8 cellular contexts compared by ENCODE assay signal in the genomic region with DNA sequence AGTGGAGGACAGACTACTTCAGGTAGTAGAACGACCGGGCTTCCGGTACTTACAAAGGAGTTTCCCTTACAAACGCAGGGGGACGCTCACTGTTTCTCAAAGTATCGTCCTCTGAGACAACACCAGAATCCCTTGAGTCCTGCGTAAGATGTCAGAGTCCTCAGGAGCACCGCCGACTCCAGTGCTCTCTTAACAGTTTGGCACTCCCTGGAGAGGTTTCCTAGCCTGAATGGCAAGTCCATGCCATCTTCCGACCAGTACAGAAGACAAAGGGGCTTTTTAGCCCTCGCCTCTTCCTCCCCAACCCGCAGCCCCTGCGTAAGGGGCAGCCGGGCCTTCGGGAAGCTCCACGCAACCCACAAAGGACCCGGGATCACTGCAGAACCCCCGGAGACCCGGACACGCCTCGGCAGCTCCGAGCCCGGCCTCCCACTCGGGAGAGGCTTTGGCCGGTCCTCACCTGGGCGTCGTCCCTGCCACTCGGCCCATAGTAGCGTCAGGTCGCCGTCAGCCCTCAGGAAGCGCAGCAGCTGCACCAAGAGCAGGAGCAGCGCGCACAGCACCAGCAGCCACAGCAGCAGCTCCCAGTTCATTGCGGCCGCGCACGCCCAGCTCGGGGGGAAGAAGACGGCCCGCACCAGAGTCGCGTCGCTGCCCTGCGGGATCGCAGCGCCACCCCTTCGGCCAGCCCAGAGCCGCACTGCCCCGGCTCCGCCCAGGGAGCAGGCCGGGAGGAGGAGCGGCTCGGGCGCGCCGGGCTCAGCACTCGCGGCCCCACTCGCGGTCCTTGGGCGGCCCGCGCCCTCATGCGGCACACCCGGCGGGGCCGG. TPM values are rescaled to one million over a fixed set of nuclear protein-coding genes. Genes with fewer than 3 reads are reported as not detected.
A peak's percentile ranks its signal among the peaks of the same experiment; 100 is the strongest.
DNase-seq lines count a peak whose midpoint lies in the region; ATAC-seq and TF ChIP-seq lines count a peak whose summit lies in the region.

A gene with protein sequence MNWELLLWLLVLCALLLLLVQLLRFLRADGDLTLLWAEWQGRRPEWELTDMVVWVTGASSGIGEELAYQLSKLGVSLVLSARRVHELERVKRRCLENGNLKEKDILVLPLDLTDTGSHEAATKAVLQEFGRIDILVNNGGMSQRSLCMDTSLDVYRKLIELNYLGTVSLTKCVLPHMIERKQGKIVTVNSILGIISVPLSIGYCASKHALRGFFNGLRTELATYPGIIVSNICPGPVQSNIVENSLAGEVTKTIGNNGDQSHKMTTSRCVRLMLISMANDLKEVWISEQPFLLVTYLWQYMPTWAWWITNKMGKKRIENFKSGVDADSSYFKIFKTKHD (minus strand): TSS at position 682 of the 830 bp plus-strand sequence. CDS start 89 bp downstream, at position 593.

- H3K27ac ChIP-seq in KOPT-K1 (ENCODE audit: low read depth, low read length, poor library complexity, severe bottlenecking) (peak within 1 kb of the TSS; percentile 79), osteoblast (ENCODE audit: low read depth, low read length) (peak within 1 kb of the TSS; percentile 54), thoracic aorta (peak within 1 kb of the TSS; percentile 80 to 95)

- H3K4me3 Mint-ChIP-seq in activated naive CD4-positive, alpha-beta T cell treated with anti-CD3 and anti-CD28 coated beads, Interleukin-2, amount 10 ng/mL, durations not matched to agents 7 days and 5 days, result peak within 1 kb of the TSS; percentile 95

- no peaks in the 10 kb centered on the region for H3K27me3 ChIP-seq in osteoblast (ENCODE audit: insufficient read depth, low read length)
- no peaks in the 10 kb centered on the region for H3K27me3 ChIP-seq in thoracic aorta (replicated peaks; ENCODE audit: insufficient read depth)

- H4K20me1 ChIP-seq in osteoblast (ENCODE audit: insufficient read depth, low read length), result no peaks in the 10 kb centered on the region

- no peaks in the 10 kb centered on the region for H3K9me3 Mint-ChIP-seq in activated naive CD4-positive, alpha-beta T cell treated with anti-CD3 and anti-CD28 coated beads, Interleukin-2, amount 10 ng/mL, durations not matched to agents 7 days and 5 days

- H3K36me3 ChIP-seq in KOPT-K1 (ENCODE audit: insufficient read depth, low read length) (no peaks in the 10 kb centered on the region), osteoblast (ENCODE audit: insufficient read depth, low read length) (no peaks in the 10 kb centered on the region), thoracic aorta (no peaks in the 10 kb centered on the region)

- H3K36me3 Mint-ChIP-seq in activated naive CD4-positive, alpha-beta T cell treated with anti-CD3 and anti-CD28 coated beads, Interleukin-2, amount 10 ng/mL, durations not matched to agents 7 days and 5 days, result peaks cover 10% of the 10 kb centered on the region

- H2AFZ ChIP-seq in osteoblast (ENCODE audit: low read length), result peak within 1 kb of the TSS; percentile 90

- DNase-seq in ELR (ENCODE audit: low read depth) (peak; percentile 86), SK-N-DZ (ENCODE audit: low spot score) (peak; percentile 78), glomerular endothelial cell (ENCODE audit: extremely low read depth, low read depth, low spot score) (no peak), osteoblast (ENCODE audit: insufficient read length, low spot score, missing footprints) (peak; percentile 96), thoracic aorta (ENCODE audit: low spot score) (peak; percentile 25)
- DNase-seq in activated naive CD4-positive, alpha-beta T cell treated with anti-CD3 and anti-CD28 coated beads, Interleukin-2, amount 10 ng/mL, durations not matched to agents 7 days and 5 days, result peak; percentile 67

- peaks cover 9% of the 10 kb centered on the region for H3K4me1 ChIP-seq in osteoblast (ENCODE audit: insufficient read depth, low read length)
- peaks cover 24 to 42% of the 10 kb centered on the region in 2 donors for H3K4me1 ChIP-seq in thoracic aorta (ENCODE audit: control insufficient read depth in 1 of 2, low read depth in 2 of 2)

- ATAC-seq in GM21786 (IDR thresholded peaks at IDR 0.05; ENCODE audit: unreplicated experiment), result peak; percentile 77
- peak; percentile 81 for ATAC-seq in thoracic aorta (ENCODE audit: insufficient number of reproducible peaks, low FRiP score, low read depth)

- peaks cover 5% of the 10 kb centered on the region for H3K27me3 Mint-ChIP-seq in activated naive CD4-positive, alpha-beta T cell treated with anti-CD3 and anti-CD28 coated beads, Interleukin-2, amount 10 ng/mL, durations not matched to agents 7 days and 5 days

- H3K4me1 Mint-ChIP-seq in activated naive CD4-positive, alpha-beta T cell treated with anti-CD3 and anti-CD28 coated beads, Interleukin-2, amount 10 ng/mL, durations not matched to agents 7 days and 5 days, result peaks cover 29% of the 10 kb centered on the region

- H3K27ac Mint-ChIP-seq in activated naive CD4-positive, alpha-beta T cell treated with anti-CD3 and anti-CD28 coated beads, Interleukin-2, amount 10 ng/mL, durations not matched to agents 7 days and 5 days, result peak within 1 kb of the TSS; percentile 95

- no peaks in the 10 kb centered on the region for H3K9me3 ChIP-seq in KOPT-K1 (ENCODE audit: insufficient read depth, low read length, poor library complexity, severe bottlenecking)
- no peaks in the 10 kb centered on the region for H3K9me3 ChIP-seq in osteoblast (ENCODE audit: low read depth, low read length)
- H3K9me3 ChIP-seq in thoracic aorta, result no peaks in the 10 kb centered on the region

- H3K4me2 ChIP-seq in osteoblast (ENCODE audit: insufficient read depth, low read length), result peak within 1 kb of the TSS; percentile 88

- peak within 1 kb of the TSS; percentile 86 for H3K4me3 ChIP-seq in osteoblast (ENCODE audit: insufficient read depth, low read length)
- H3K4me3 ChIP-seq in thoracic aorta, result peak within 1 kb of the TSS; percentile 96

- H3K79me2 ChIP-seq in osteoblast (ENCODE audit: insufficient read depth, low read length), result peaks cover 18% of the 10 kb centered on the region

- TF ChIP-seq CTCF in osteoblast (IDR thresholded peaks at IDR 0.05; ENCODE audit: extremely low read depth, low read depth, low read length) (peak; percentile 49), thoracic aorta (IDR thresholded peaks at IDR 0.05) (peak; percentile 64)

- CTCF ChIA-PET in activated naive CD4-positive, alpha-beta T cell treated with anti-CD3 and anti-CD28 coated beads, Interleukin-2, amount 10 ng/mL, durations not matched to agents 7 days and 5 days (lab: Charles Lee), result interaction anchor here (0.5 to 3.1 kb wide), 13 partner anchors 9 to 1133 kb away, joined by 3 to 21 read pairs (median 4); partner anchors contain the start of gene CCDC175

RNA-seq across cellular contexts. Expression of the gene that starts here (rescaled TPM):
- 33.2 and 33.5 TPM in 2 replicates for polyA plus RNA-seq in SK-N-DZ (2014; cell fraction: cytosol; rRNA removed)
- 20.2 and 30.1 TPM in 2 replicates for polyA plus RNA-seq in SK-N-DZ (2014; cell fraction: nucleus; rRNA removed)
- 68.3 and 71.5 TPM in 2 replicates for total RNA-seq in glomerular endothelial cell
- 52.5 and 66.6 TPM in 2 replicates for total RNA-seq in osteoblast
- total RNA-seq in thoracic aorta, result 100 to 1,000 TPM in 1 of 2 donors, 10 to 100 TPM in 1; 74.2 to 117 TPM
